ENCODE assay signal across 8 cellular contexts in genomic region chr18:8754995-8755955, GRCh38. TPM values are rescaled to one million over a fixed set of nuclear protein-coding genes. Genes with fewer than 3 reads are reported as not detected.
A peak's percentile ranks its signal among the peaks of the same experiment; 100 is the strongest.
DNase-seq lines count a peak whose midpoint lies in the region; ATAC-seq and TF ChIP-seq lines count a peak whose summit lies in the region.

No MANE protein-coding gene starts in this region.

- peaks cover 34 to 44% (median 41%) of the 10 kb centered on the region in 3 donors for H3K4me1 Mint-ChIP-seq in T-cell

- no peaks in the 10 kb centered on the region for H3K9me3 ChIP-seq in testis

- CTCF ChIA-PET in T-cell (lab: Charles Lee), result no interaction called here

- H3K27ac Mint-ChIP-seq in T-cell, result peak overlapping the region; percentile 56 to 69

- no peaks in the 10 kb centered on the region for H3K36me3 Mint-ChIP-seq in T-cell

- DNase-seq in activated CD8-positive, alpha-beta memory T cell treated with anti-CD3 and anti-CD28 coated beads, Interleukin-2, amount 50 U/mL, for 1 hour (ENCODE audit: extremely low read depth), result peak; percentile 27
- no peak for DNase-seq in activated CD8-positive, alpha-beta memory T cell treated with anti-CD3 and anti-CD28 coated beads for 24 hours
- DNase-seq in T-cell (peak; percentile 14 to 78 (median 61)), testis (peak; percentile 12), NCI-H446 (lab: John Stamatoyannopoulos, UW) (no peak), NCI-H2196 treated with DMSO at 0.1 percent for 48 hours (lab: John Stamatoyannopoulos, UW; ENCODE audit: unreplicated experiment) (no peak), NCI-H2227 treated with DMSO at 0.1 percent for 48 hours (lab: John Stamatoyannopoulos, UW) (no peak)
- DNase-seq in effector CD4-positive, alpha-beta T cell, result peak; percentile 31

- no peak overlapping the region for H3K4me3 ChIP-seq in testis

- peak overlapping the region; percentile 61 to 67 (median 65) for H3K4me3 Mint-ChIP-seq in T-cell

- no peaks in the 10 kb centered on the region for H3K4me1 ChIP-seq in testis

- WGBS in testis, 2 donors, result 73 to 82% methylated on average over 17 to 20 of the region's 20 CpGs

- TF ChIP-seq POLR2A in testis (IDR thresholded peaks at IDR 0.05), result no peak

- no peaks in the 10 kb centered on the region for H3K36me3 ChIP-seq in testis (ENCODE audit: low read depth, missing control alignments)

- no peak for TF ChIP-seq CTCF in testis (IDR thresholded peaks at IDR 0.05)

- H3K27me3 Mint-ChIP-seq in T-cell, result peaks cover 2 to 12% of the 10 kb centered on the region in 2 donors

- ATAC-seq in T-cell (replicated peaks in 1 of 4), result peak; percentile 95 to 100 (median 100)

- H3K9me3 Mint-ChIP-seq in T-cell, result no peaks in the 10 kb centered on the region

- no peak overlapping the region for H3K27ac ChIP-seq in testis

- intact Hi-C loops in testis (cut with DNase I; ENCODE audit: low total_unique reads), result no loop called here

- no peaks in the 10 kb centered on the region for H3K27me3 ChIP-seq in testis

- POLR2A ChIA-PET in T-cell (lab: Charles Lee), result no interaction called here

RNA-seq across cellular contexts. Expression of gene MTCL1, which starts 49.9 kb away (rescaled TPM):
- total RNA-seq in T-cell, result under 1 TPM; 0.40 to 0.98 (median 0.83) TPM
- 100 to 1,000 TPM in 1 of 2 donors, 10 to 100 TPM in 1; 95.8 to 139 TPM for total RNA-seq in testis
- polyA plus RNA-seq in testis (ENCODE audit: insufficient read depth, low read depth, low replicate concordance), result 27.5 TPM

Comparison
In these comparisons a context has a peak if more than half of its experiments do, and no peak if none do; other contexts are left out.
1. DNase-seq: peak in activated CD8-positive, alpha-beta memory T cell treated with anti-CD3 and anti-CD28 coated beads, Interleukin-2, amount 50 U/mL, for 1 hour (single experiment), T-cell (34 of 34), effector CD4-positive, alpha-beta T cell (single experiment) and testis (single experiment); none in activated CD8-positive, alpha-beta memory T cell treated with anti-CD3 and anti-CD28 coated beads for 24 hours (single experiment), NCI-H446 (0 of 2), NCI-H2196 treated with DMSO at 0.1 percent for 48 hours (single experiment) and NCI-H2227 treated with DMSO at 0.1 percent for 48 hours (single experiment).
2. RNA of gene MTCL1, which starts 49.9 kb away (total RNA-seq): 95.8 to 139 TPM in testis; 0.40 to 0.98 TPM in T-cell; every median in the first group is over 10 times any median in the second.